In the genomic region with DNA sequence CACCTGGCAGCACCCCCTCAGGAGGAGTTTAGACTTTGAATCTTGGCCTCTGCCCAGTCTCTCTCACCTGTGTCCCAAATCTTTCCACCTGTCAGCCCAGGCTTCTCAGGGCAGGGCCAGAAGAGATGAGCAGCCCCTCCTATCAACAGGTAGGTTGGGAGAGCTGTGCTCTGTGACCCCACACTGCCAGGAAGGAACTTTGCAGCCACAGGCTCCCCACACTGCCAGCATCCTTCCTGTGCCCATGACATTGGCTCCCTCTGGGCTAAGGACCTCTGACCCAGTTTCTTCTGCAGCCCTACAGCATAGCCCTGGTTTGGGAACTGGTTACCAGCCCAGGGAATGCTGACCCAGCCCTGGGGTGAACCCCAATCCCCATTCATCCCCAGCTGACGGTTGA, we compare ENCODE assay signal across 12 cellular contexts.
"Had no signal": no experiment of that assay in that cellular context is flagged by ENCODE, and none has a peak within 500 bp of the region (broad histone marks: within the 10 kb centered on the region; RNA-seq: fewer than 3 reads in every experiment).

No MANE protein-coding gene starts in this region.

- H3K9me3 ChIP-seq: body of pancreas, thyroid gland had no signal

- DNase-seq: activated CD8-positive, alpha-beta memory T cell treated with anti-CD3 and anti-CD28 coated beads, Interleukin-2, amount 50 U/mL, for 4 hours; activated effector memory CD4-positive, alpha-beta T cell treated with anti-CD3 and anti-CD28 coated beads, Interleukin-2, amount 50 U/mL, for 16 hours; activated T-cell treated with anti-CD3 and anti-CD28 coated beads, Interleukin-2, amount 50 U/mL, for 4 hours; amygdala; body of pancreas; caudate nucleus; foreskin melanocyte; hypothalamus; stimulated activated CD8-positive, alpha-beta memory T cell treated with anti-CD3 and anti-CD28 coated beads, Interleukin-4, amount 100 ng/mL, for 48 hours; thyroid gland had no signal

- H3K27ac ChIP-seq: body of pancreas, dorsolateral prefrontal cortex, thyroid gland had no signal

- H3K27me3 ChIP-seq: body of pancreas, dorsolateral prefrontal cortex, thyroid gland had no signal

- H3K4me1 ChIP-seq: body of pancreas, thyroid gland had no signal

- H3K4me3 ChIP-seq: body of pancreas, dorsolateral prefrontal cortex, thyroid gland had no signal

- H3K4me3 Mint-ChIP-seq: activated T-cell treated with anti-CD3 and anti-CD28 coated beads, Interleukin-2, amount 50 U/mL, for 4 hours had no signal

- H3K36me3 ChIP-seq: thyroid gland, WERI-Rb-1 had no signal
